16 cellular contexts compared by ENCODE assay signal in the genomic region with DNA sequence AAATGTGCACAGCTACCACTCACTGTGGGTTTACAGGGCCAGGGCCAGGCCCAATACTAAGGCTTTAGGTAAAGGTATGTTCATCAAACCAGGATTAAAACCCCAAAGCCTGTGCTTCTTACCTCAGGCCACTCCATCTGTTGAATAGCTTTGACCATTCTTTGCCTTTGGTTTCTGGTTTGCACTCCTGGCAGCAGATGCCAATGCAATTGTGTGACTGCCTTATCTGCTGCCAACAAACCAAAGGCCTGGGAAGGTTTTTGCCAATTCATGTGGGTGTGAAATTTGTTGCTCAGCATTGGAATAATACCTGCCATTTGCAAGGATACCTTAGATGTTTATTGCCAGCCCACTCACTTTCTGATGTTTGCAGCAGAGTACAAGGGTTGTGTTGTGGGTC.
DNase-seq lines count a peak whose midpoint lies in the region; ATAC-seq and TF ChIP-seq lines count a peak whose summit lies in the region.
"Had no signal": no experiment of that assay in that cellular context is flagged by ENCODE, and none has a peak within 500 bp of the region (broad histone marks: within the 10 kb centered on the region; RNA-seq: fewer than 3 reads in every experiment).

No MANE protein-coding gene starts in this region.

- no peak overlapping the region for H3K27ac Mint-ChIP-seq in type B pancreatic cell
- H3K27ac Mint-ChIP-seq: CD4-positive, alpha-beta T cell; GM23338; HFFc6 had no signal

- H3K27me3 Mint-ChIP-seq in type B pancreatic cell: peaks cover 5% of the 10 kb centered on the region

- ATAC-seq in left ventricle myocardium superior: peak; percentile 23
- no peak for ATAC-seq in Right ventricle myocardium superior (ENCODE audit: poor library complexity)
- ATAC-seq: GM12878, GM23338, K562 had no signal

- DNase-seq in left ventricle myocardium superior (no peak), Right ventricle myocardium superior (no peak), cerebellar cortex (ENCODE audit: low spot score) (peak; percentile 68), islet precursor cell (peak; percentile 26), HuH-7.5 (ENCODE audit: low spot score) (no peak), type B pancreatic cell (ENCODE audit: extremely low spot score, unreplicated experiment) (no peak), SHP77 (lab: John Stamatoyannopoulos, UW) (no peak)
- DNase-seq: Caco-2; CD4-positive, alpha-beta T cell; DMS79 treated with DMSO at 0.1 percent for 48 hours; HCEC 1CT; HFFc6; IMR-90 had no signal

- H3K36me3 Mint-ChIP-seq in type B pancreatic cell: no peaks in the 10 kb centered on the region

- intact Hi-C loops in left ventricle myocardium superior (cut with micrococcal nuclease) (no loop called here), Right ventricle myocardium superior (cut with DNase I) (no loop called here)

- H3K9me3 Mint-ChIP-seq in type B pancreatic cell: no peaks in the 10 kb centered on the region
- H3K9me3 Mint-ChIP-seq: CD4-positive, alpha-beta T cell; GM23338; HFFc6 had no signal

- no peak overlapping the region for H3K4me3 Mint-ChIP-seq in type B pancreatic cell
- H3K4me3 Mint-ChIP-seq: CD4-positive, alpha-beta T cell; GM23338; HFFc6 had no signal

- H3K4me1 Mint-ChIP-seq in type B pancreatic cell (ENCODE audit: unreplicated experiment): peaks cover 18% of the 10 kb centered on the region

- TF ChIP-seq CTCF in type B pancreatic cell (conservative IDR thresholded peaks at IDR 0.05): no peak

Comparison
In these comparisons a context has a peak if more than half of its experiments do, and no peak if none do; other contexts are left out.
1. DNase-seq: peak in cerebellar cortex (single experiment) and islet precursor cell (single experiment); none in left ventricle myocardium superior (single experiment), Right ventricle myocardium superior (single experiment), HuH-7.5 (single experiment), type B pancreatic cell (single experiment) and SHP77 (0 of 2).